In the genomic region with DNA sequence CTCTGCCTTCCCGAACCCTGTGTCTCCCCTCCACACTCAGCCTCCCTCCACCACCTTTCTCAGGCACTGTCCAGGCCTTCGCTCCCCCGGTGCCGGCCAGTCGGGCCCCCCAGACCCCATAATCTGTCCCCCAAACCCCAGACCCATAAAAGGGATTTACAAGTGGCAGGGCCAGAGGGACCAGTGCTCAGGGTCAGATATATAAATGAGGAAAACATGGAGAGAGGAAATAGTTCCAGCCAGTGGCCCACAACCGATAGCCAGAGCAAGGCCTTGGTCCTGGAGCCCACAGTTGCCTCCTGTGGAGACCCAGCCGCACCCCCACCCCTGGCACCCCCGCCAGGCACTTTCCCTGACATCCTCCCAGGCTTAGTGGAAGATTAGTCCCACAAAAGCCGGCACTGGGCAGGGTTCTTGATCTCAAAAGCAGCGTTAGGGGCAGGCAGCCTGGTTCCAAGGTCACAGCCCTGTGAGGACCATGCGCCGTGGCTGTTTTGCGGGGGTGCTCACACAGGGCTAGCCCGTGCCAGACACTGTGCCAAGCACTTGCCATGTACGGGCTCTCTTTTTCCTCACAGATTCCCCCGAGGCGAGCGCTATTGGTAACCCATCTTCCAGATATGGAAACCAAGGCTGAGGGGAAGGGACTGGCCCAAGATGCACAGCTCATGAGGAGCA, we compare ENCODE assay signal across 1 cellular context.
TF ChIP-seq lines count a peak whose summit lies in the region.

No MANE protein-coding gene starts in this region.

TF ChIP-seq in SK-N-SH treated with all-trans-retinoic acid at 6 μM for 48 hours, 23 proteins besides CTCF, POLR2A, EP300 and RAD21 (continued from another document):
- TF ChIP-seq, protein P1, sequence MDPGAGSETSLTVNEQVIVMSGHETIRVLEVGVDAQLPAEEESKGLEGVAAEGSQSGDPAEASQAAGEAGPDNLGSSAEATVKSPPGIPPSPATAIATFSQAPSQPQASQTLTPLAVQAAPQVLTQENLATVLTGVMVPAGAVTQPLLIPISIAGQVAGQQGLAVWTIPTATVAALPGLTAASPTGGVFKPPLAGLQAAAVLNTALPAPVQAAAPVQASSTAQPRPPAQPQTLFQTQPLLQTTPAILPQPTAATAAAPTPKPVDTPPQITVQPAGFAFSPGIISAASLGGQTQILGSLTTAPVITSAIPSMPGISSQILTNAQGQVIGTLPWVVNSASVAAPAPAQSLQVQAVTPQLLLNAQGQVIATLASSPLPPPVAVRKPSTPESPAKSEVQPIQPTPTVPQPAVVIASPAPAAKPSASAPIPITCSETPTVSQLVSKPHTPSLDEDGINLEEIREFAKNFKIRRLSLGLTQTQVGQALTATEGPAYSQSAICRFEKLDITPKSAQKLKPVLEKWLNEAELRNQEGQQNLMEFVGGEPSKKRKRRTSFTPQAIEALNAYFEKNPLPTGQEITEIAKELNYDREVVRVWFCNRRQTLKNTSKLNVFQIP (CRISPR knock-in tag; IDR thresholded peaks at IDR 0.05; ENCODE audit: borderline replicate concordance, low read depth): no peak
- TF ChIP-seq ZFP3 (CRISPR knock-in tag; IDR thresholded peaks at IDR 0.05): no peak
- no peak for TF ChIP-seq RARB (CRISPR knock-in tag; IDR thresholded peaks at IDR 0.05)
- no peak for TF ChIP-seq CSDC2 (CRISPR knock-in tag; IDR thresholded peaks at IDR 0.05)
- TF ChIP-seq TOX (CRISPR knock-in tag; IDR thresholded peaks at IDR 0.05; ENCODE audit: borderline replicate concordance): no peak
- no peak for TF ChIP-seq PPARA (CRISPR knock-in tag; IDR thresholded peaks at IDR 0.05; ENCODE audit: borderline replicate concordance)
- TF ChIP-seq ZNF70 (CRISPR knock-in tag; IDR thresholded peaks at IDR 0.05): no peak
- no peak for TF ChIP-seq ARNTL (CRISPR knock-in tag; IDR thresholded peaks at IDR 0.05; ENCODE audit: borderline replicate concordance, low read depth)
- TF ChIP-seq ZNF8 (CRISPR knock-in tag; IDR thresholded peaks at IDR 0.05): no peak
- no peak for TF ChIP-seq TCF4 (CRISPR knock-in tag; IDR thresholded peaks at IDR 0.05; ENCODE audit: borderline replicate concordance)
- TF ChIP-seq, protein P2, sequence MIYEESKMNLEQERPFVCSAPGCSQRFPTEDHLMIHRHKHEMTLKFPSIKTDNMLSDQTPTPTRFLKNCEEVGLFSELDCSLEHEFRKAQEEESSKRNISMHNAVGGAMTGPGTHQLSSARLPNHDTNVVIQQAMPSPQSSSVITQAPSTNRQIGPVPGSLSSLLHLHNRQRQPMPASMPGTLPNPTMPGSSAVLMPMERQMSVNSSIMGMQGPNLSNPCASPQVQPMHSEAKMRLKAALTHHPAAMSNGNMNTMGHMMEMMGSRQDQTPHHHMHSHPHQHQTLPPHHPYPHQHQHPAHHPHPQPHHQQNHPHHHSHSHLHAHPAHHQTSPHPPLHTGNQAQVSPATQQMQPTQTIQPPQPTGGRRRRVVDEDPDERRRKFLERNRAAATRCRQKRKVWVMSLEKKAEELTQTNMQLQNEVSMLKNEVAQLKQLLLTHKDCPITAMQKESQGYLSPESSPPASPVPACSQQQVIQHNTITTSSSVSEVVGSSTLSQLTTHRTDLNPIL (CRISPR knock-in tag; IDR thresholded peaks at IDR 0.05; ENCODE audit: low read depth): no peak
- no peak for TF ChIP-seq OSR1 (CRISPR knock-in tag; IDR thresholded peaks at IDR 0.05)
TF ChIP-seq in SK-N-SH treated with all-trans-retinoic acid at 6 μM for 48 hours: peak in this region for 0.
